Comparison of ENCODE assay signal across 1 cellular context in the genomic region with DNA sequence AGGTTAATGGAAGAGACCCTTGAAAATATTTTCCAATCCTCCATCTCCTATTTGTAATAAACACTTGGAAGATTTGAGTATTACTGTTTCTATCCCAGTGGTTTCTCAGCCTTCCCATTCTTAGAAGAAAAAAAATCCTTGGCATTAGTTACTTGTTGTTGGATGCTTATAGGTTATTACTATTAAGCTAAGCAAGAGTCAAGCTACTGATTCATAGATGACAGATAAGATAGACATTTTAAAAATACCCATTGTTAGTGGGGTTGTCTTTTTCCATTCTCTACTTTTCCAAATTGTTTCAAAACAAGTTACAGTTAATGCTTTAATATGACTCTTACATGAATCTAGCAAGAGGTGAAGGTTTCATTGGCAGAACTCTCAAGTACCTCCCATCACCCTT.
A peak's percentile ranks its signal among the peaks of the same experiment; 100 is the strongest.
TF ChIP-seq lines count a peak whose summit lies in the region.

No MANE protein-coding gene starts in this region.

TF ChIP-seq in SK-N-SH, 30 proteins besides CTCF, POLR2A, EP300 and RAD21 (continued from another document):
- TF ChIP-seq, protein P1, sequence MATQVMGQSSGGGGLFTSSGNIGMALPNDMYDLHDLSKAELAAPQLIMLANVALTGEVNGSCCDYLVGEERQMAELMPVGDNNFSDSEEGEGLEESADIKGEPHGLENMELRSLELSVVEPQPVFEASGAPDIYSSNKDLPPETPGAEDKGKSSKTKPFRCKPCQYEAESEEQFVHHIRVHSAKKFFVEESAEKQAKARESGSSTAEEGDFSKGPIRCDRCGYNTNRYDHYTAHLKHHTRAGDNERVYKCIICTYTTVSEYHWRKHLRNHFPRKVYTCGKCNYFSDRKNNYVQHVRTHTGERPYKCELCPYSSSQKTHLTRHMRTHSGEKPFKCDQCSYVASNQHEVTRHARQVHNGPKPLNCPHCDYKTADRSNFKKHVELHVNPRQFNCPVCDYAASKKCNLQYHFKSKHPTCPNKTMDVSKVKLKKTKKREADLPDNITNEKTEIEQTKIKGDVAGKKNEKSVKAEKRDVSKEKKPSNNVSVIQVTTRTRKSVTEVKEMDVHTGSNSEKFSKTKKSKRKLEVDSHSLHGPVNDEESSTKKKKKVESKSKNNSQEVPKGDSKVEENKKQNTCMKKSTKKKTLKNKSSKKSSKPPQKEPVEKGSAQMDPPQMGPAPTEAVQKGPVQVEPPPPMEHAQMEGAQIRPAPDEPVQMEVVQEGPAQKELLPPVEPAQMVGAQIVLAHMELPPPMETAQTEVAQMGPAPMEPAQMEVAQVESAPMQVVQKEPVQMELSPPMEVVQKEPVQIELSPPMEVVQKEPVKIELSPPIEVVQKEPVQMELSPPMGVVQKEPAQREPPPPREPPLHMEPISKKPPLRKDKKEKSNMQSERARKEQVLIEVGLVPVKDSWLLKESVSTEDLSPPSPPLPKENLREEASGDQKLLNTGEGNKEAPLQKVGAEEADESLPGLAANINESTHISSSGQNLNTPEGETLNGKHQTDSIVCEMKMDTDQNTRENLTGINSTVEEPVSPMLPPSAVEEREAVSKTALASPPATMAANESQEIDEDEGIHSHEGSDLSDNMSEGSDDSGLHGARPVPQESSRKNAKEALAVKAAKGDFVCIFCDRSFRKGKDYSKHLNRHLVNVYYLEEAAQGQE (IDR thresholded peaks at IDR 0.05; ENCODE audit: low read depth, low read length): no peak
- no peak for TF ChIP-seq GATA2 (CRISPR knock-in tag; IDR thresholded peaks at IDR 0.05)
- TF ChIP-seq, protein P2, sequence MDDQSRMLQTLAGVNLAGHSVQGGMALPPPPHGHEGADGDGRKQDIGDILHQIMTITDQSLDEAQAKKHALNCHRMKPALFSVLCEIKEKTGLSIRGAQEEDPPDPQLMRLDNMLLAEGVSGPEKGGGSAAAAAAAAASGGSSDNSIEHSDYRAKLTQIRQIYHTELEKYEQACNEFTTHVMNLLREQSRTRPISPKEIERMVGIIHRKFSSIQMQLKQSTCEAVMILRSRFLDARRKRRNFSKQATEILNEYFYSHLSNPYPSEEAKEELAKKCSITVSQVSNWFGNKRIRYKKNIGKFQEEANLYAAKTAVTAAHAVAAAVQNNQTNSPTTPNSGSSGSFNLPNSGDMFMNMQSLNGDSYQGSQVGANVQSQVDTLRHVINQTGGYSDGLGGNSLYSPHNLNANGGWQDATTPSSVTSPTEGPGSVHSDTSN (IDR thresholded peaks at IDR 0.05): 0 out of 2 replicates have a peak, but pooled peaks have one; percentile 17
- TF ChIP-seq TCF12 (IDR thresholded peaks at IDR 0.05): peak; percentile 36; the same call in 1 of the 2 replicates
- peak; percentile 30; the same call in 1 of the 2 replicates for TF ChIP-seq FOSL2 (IDR thresholded peaks at IDR 0.05; ENCODE audit: borderline replicate concordance, low read depth)
- TF ChIP-seq, protein P3, sequence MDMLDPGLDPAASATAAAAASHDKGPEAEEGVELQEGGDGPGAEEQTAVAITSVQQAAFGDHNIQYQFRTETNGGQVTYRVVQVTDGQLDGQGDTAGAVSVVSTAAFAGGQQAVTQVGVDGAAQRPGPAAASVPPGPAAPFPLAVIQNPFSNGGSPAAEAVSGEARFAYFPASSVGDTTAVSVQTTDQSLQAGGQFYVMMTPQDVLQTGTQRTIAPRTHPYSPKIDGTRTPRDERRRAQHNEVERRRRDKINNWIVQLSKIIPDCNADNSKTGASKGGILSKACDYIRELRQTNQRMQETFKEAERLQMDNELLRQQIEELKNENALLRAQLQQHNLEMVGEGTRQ (IDR thresholded peaks at IDR 0.05; ENCODE audit: borderline replicate concordance, low read depth, low read length): no peak
- TF ChIP-seq, protein P4, sequence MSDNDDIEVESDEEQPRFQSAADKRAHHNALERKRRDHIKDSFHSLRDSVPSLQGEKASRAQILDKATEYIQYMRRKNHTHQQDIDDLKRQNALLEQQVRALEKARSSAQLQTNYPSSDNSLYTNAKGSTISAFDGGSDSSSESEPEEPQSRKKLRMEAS (IDR thresholded peaks at IDR 0.05; ENCODE audit: low read depth): no peak
- TF ChIP-seq TAF1 (IDR thresholded peaks at IDR 0.05; ENCODE audit: borderline replicate concordance, low read depth, low read length): no peak
- TF ChIP-seq, protein P5, sequence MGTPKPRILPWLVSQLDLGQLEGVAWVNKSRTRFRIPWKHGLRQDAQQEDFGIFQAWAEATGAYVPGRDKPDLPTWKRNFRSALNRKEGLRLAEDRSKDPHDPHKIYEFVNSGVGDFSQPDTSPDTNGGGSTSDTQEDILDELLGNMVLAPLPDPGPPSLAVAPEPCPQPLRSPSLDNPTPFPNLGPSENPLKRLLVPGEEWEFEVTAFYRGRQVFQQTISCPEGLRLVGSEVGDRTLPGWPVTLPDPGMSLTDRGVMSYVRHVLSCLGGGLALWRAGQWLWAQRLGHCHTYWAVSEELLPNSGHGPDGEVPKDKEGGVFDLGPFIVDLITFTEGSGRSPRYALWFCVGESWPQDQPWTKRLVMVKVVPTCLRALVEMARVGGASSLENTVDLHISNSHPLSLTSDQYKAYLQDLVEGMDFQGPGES (IDR thresholded peaks at IDR 0.05; ENCODE audit: low read depth, low read length): no peak
- no peak for TF ChIP-seq RXRA (IDR thresholded peaks at IDR 0.05; ENCODE audit: borderline replicate concordance, low read depth)
- peak; percentile 35; the same call in 1 of the 2 replicates for TF ChIP-seq JUND (IDR thresholded peaks at IDR 0.05)
- TF ChIP-seq NFIC (IDR thresholded peaks at IDR 0.05; ENCODE audit: borderline replicate concordance): peak; percentile 47; the same call in 1 of the 2 replicates
- TF ChIP-seq TEAD4 (IDR thresholded peaks at IDR 0.05; ENCODE audit: borderline replicate concordance, insufficient read depth): no peak
- TF ChIP-seq GABPA (IDR thresholded peaks at IDR 0.05; ENCODE audit: low read depth): no peak
TF ChIP-seq in SK-N-SH: peak in this region for 5.
